ENCODE assay signal across 1 cellular context in the genomic region with DNA sequence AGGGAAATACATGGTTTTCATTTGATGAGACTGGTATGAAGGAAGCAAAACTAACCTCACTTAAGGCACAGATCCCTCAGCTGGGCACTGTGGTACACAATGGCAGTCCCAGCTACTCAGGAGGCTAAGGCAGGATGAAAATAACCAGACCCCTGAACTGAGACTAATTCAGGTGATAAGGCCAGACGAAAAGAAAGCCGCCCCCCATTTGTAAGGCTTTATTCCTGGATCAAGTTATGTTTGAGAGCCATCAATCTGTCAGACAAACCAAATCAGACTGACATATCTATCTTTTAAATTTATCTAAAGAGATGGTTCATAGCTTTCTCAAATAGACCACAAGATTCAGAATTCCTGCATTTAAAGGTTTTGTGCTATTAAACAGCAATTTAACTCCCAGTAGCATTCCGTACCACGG.
TF ChIP-seq lines count a peak whose summit lies in the region.

No MANE protein-coding gene starts in this region.

TF ChIP-seq in H1, 55 proteins besides CTCF, POLR2A, EP300 and RAD21 (continued from another document):
- peak; percentile 79; the same call in 1 of the 2 replicates for TF ChIP-seq POLR2AphosphoS5 (IDR thresholded peaks at IDR 0.05; ENCODE audit: low read depth, low read length)
TF ChIP-seq in H1: peak in this region for 1.
